In genomic region chr12:112944028-112944690, GRCh38 we compare ENCODE assay signal across 32 cellular contexts.
A peak's percentile ranks its signal among the peaks of the same experiment; 100 is the strongest.
DNase-seq lines count a peak whose midpoint lies in the region; ATAC-seq, FAIRE-seq and TF ChIP-seq lines count a peak whose summit lies in the region.
"Had no signal": no experiment of that assay in that cellular context is flagged by ENCODE, and none has a peak within 500 bp of the region (broad histone marks: within the 10 kb centered on the region; RNA-seq: fewer than 3 reads in every experiment).

No MANE protein-coding gene starts in this region.

- no peaks in the 10 kb centered on the region for H3K9me3 Mint-ChIP-seq in T-helper 1 cell treated with Interleukin-12 subunit alpha and Interleukin-12 subunit beta and Interleukin-4 antibody, amounts not matched to agents 30 μg/mL and 1 μg/mL, for 36 hours
- H3K9me3 Mint-ChIP-seq in central memory CD8-positive, alpha-beta T cell = no peaks in the 10 kb centered on the region
- no peaks in the 10 kb centered on the region for H3K9me3 Mint-ChIP-seq in nephron progenitor cell
- H3K9me3 Mint-ChIP-seq: activated naive CD4-positive, alpha-beta T cell treated with anti-CD3 and anti-CD28 coated beads, Interleukin-2, amount 50 U/mL, for 24 hours; activated T-helper 2 cell treated with anti-CD3 and anti-CD28 coated beads, Interferon-gamma antibody, Interleukin-2, Interleukin-4, amounts not matched to agents 10 μg/mL and 5 μg/mL and 100 μg/mL, durations not matched to agents 14 hours and 24 hours and 36 hours; effector memory CD8-positive, alpha-beta T cell; stimulated activated naive CD8-positive, alpha-beta T cell treated with anti-CD3 and anti-CD28 coated beads, Interleukin-15, Interleukin-2, amounts not matched to agents 100 ng/mL and 50 ng/mL, for 24 hours had no signal

- H3K27ac Mint-ChIP-seq in T-helper 1 cell treated with Interleukin-12 subunit alpha and Interleukin-12 subunit beta and Interleukin-4 antibody, amounts not matched to agents 30 μg/mL and 1 μg/mL, for 36 hours = no peak overlapping the region
- H3K27ac Mint-ChIP-seq in central memory CD8-positive, alpha-beta T cell (ENCODE audit: low read depth) = peak overlapping the region; percentile 45
- peak overlapping the region; percentile 16 for H3K27ac Mint-ChIP-seq in nephron progenitor cell
- H3K27ac Mint-ChIP-seq: activated naive CD4-positive, alpha-beta T cell treated with anti-CD3 and anti-CD28 coated beads, Interleukin-2, amount 50 U/mL, for 24 hours; activated T-helper 2 cell treated with anti-CD3 and anti-CD28 coated beads, Interferon-gamma antibody, Interleukin-2, Interleukin-4, amounts not matched to agents 10 μg/mL and 5 μg/mL and 100 μg/mL, durations not matched to agents 14 hours and 24 hours and 36 hours; CD14-positive monocyte; effector memory CD8-positive, alpha-beta T cell; mesothelial cell of epicardium; stimulated activated naive CD8-positive, alpha-beta T cell treated with anti-CD3 and anti-CD28 coated beads, Interleukin-15, Interleukin-2, amounts not matched to agents 100 ng/mL and 50 ng/mL, for 24 hours had no signal

- DNase-seq in T-helper 1 cell (no peak), HTR-8/SVneo (ENCODE audit: insufficient read length, low spot score) (no peak), nephron progenitor cell (no peak), NCI-H345 (lab: John Stamatoyannopoulos, UW) (no peak), NCI-H510A (lab: John Stamatoyannopoulos, UW) (no peak)
- no peak for DNase-seq in central memory CD8-positive, alpha-beta T cell (ENCODE audit: low spot score in 2 of 2)
- DNase-seq: aorta; cortex of kidney; DMS79; effector memory CD8-positive, alpha-beta T cell; foreskin fibroblast; HCEC 1CT; head of caudate nucleus; MV-4-11; NCI-H1436 treated with DMSO at 0.1 percent for 48 hours; NCI-H2081 treated with DMSO at 0.1 percent for 48 hours; NCI-H226; NCI-H774; right cardiac atrium; SIG-M5; spleen; stimulated activated CD4-positive, alpha-beta T cell treated with anti-CD3 and anti-CD28 coated beads, Interleukin-2, amount 100 ng/mL, for 24 hours; testis; WERI-Rb-1 had no signal

- peaks cover 29% of the 10 kb centered on the region for H3K4me1 Mint-ChIP-seq in T-helper 1 cell treated with Interleukin-12 subunit alpha and Interleukin-12 subunit beta and Interleukin-4 antibody, amounts not matched to agents 30 μg/mL and 1 μg/mL, for 36 hours (ENCODE audit: low read depth)
- H3K4me1 Mint-ChIP-seq in central memory CD8-positive, alpha-beta T cell = peaks cover 20% of the 10 kb centered on the region
- no peaks in the 10 kb centered on the region for H3K4me1 Mint-ChIP-seq in nephron progenitor cell
- H3K4me1 Mint-ChIP-seq: mesothelial cell of epicardium had no signal

- peaks cover 53% of the 10 kb centered on the region for H3K36me3 Mint-ChIP-seq in T-helper 1 cell treated with Interleukin-12 subunit alpha and Interleukin-12 subunit beta and Interleukin-4 antibody, amounts not matched to agents 30 μg/mL and 1 μg/mL, for 36 hours (ENCODE audit: low read depth)
- peaks cover 14% of the 10 kb centered on the region for H3K36me3 Mint-ChIP-seq in central memory CD8-positive, alpha-beta T cell (ENCODE audit: insufficient read depth)
- H3K36me3 Mint-ChIP-seq in nephron progenitor cell (ENCODE audit: low read depth) = no peaks in the 10 kb centered on the region

- peak overlapping the region; percentile 4 for H3K4me3 Mint-ChIP-seq in T-helper 1 cell treated with Interleukin-12 subunit alpha and Interleukin-12 subunit beta and Interleukin-4 antibody, amounts not matched to agents 30 μg/mL and 1 μg/mL, for 36 hours
- no peak overlapping the region for H3K4me3 Mint-ChIP-seq in central memory CD8-positive, alpha-beta T cell
- no peak overlapping the region for H3K4me3 Mint-ChIP-seq in nephron progenitor cell
- H3K4me3 Mint-ChIP-seq: activated naive CD4-positive, alpha-beta T cell treated with anti-CD3 and anti-CD28 coated beads, Interleukin-2, amount 50 U/mL, for 24 hours; CD14-positive monocyte; effector memory CD8-positive, alpha-beta T cell; mesothelial cell of epicardium; stimulated activated naive CD8-positive, alpha-beta T cell treated with anti-CD3 and anti-CD28 coated beads, Interleukin-15, Interleukin-2, amounts not matched to agents 100 ng/mL and 50 ng/mL, for 24 hours had no signal

- FAIRE-seq in HTR-8/SVneo (lab: Jason Lieb, UNC) = peak; percentile 36
- FAIRE-seq: RCC 7860 had no signal

- no peaks in the 10 kb centered on the region for H3K27me3 Mint-ChIP-seq in T-helper 1 cell treated with Interleukin-12 subunit alpha and Interleukin-12 subunit beta and Interleukin-4 antibody, amounts not matched to agents 30 μg/mL and 1 μg/mL, for 36 hours (ENCODE audit: low read depth)
- no peaks in the 10 kb centered on the region for H3K27me3 Mint-ChIP-seq in central memory CD8-positive, alpha-beta T cell
- peaks cover 57% of the 10 kb centered on the region for H3K27me3 Mint-ChIP-seq in nephron progenitor cell (ENCODE audit: low read depth, poor library complexity)
- H3K27me3 Mint-ChIP-seq: activated naive CD4-positive, alpha-beta T cell treated with anti-CD3 and anti-CD28 coated beads, Interleukin-2, amount 50 U/mL, for 24 hours; effector memory CD8-positive, alpha-beta T cell; stimulated activated naive CD8-positive, alpha-beta T cell treated with anti-CD3 and anti-CD28 coated beads, Interleukin-15, Interleukin-2, amounts not matched to agents 100 ng/mL and 50 ng/mL, for 24 hours had no signal

- ATAC-seq in central memory CD8-positive, alpha-beta T cell (replicated peaks; ENCODE audit: extremely low read depth, poor library complexity, severe bottlenecking) = no peak
- no peak for ATAC-seq in GM21529 (IDR thresholded peaks at IDR 0.05; ENCODE audit: unreplicated experiment)
- ATAC-seq: effector memory CD8-positive, alpha-beta T cell; right cardiac atrium had no signal

- TF ChIP-seq CTCF in nephron progenitor cell (IDR thresholded peaks at IDR 0.05) = no peak
